Comparison of ENCODE assay signal across 1 cellular context in genomic region chr12:50764116-50764860, GRCh38.
TF ChIP-seq lines count a peak whose summit lies in the region.

No MANE protein-coding gene starts in this region.

TF ChIP-seq in HepG2, 621 proteins besides CTCF, POLR2A, EP300 and RAD21 (continued from another document and continues in another):
- TF ChIP-seq, protein P1, sequence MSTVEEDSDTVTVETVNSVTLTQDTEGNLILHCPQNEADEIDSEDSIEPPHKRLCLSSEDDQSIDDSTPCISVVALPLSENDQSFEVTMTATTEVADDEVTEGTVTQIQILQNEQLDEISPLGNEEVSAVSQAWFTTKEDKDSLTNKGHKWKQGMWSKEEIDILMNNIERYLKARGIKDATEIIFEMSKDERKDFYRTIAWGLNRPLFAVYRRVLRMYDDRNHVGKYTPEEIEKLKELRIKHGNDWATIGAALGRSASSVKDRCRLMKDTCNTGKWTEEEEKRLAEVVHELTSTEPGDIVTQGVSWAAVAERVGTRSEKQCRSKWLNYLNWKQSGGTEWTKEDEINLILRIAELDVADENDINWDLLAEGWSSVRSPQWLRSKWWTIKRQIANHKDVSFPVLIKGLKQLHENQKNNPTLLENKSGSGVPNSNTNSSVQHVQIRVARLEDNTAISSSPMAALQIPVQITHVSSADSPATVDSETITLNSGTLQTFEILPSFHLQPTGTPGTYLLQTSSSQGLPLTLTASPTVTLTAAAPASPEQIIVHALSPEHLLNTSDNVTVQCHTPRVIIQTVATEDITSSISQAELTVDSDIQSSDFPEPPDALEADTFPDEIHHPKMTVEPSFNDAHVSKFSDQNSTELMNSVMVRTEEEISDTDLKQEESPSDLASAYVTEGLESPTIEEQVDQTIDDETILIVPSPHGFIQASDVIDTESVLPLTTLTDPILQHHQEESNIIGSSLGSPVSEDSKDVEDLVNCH (CRISPR knock-in tag; IDR thresholded peaks at IDR 0.05) = no peak
- no peak for TF ChIP-seq IKZF1 (IDR thresholded peaks at IDR 0.05)
- TF ChIP-seq FOXM1 (CRISPR knock-in tag; IDR thresholded peaks at IDR 0.05) = no peak
- TF ChIP-seq JARID2 (CRISPR knock-in tag; IDR thresholded peaks at IDR 0.05; ENCODE audit: insufficient replicate concordance) = no peak
- TF ChIP-seq ZNF672 (CRISPR knock-in tag; IDR thresholded peaks at IDR 0.05) = no peak
- no peak for TF ChIP-seq FOXK2 (IDR thresholded peaks at IDR 0.05)
- TF ChIP-seq SP2 (CRISPR knock-in tag; IDR thresholded peaks at IDR 0.05) = no peak
- peak; percentile 11 for TF ChIP-seq POGK (CRISPR knock-in tag; conservative IDR thresholded peaks at IDR 0.05)
- no peak for TF ChIP-seq MAFG (CRISPR knock-in tag; IDR thresholded peaks at IDR 0.05)
- no peak for TF ChIP-seq ZBTB49 (CRISPR knock-in tag; IDR thresholded peaks at IDR 0.05; ENCODE audit: borderline replicate concordance)
- TF ChIP-seq ZNF776 (CRISPR knock-in tag; IDR thresholded peaks at IDR 0.05) = no peak; the same call in 1 of the 2 replicates
- no peak for TF ChIP-seq ZHX2 (IDR thresholded peaks at IDR 0.05; ENCODE audit: low read depth)
- TF ChIP-seq ZHX2 (CRISPR knock-in tag; IDR thresholded peaks at IDR 0.05; ENCODE audit: borderline replicate concordance) = no peak
- no peak for TF ChIP-seq KDM6A (CRISPR knock-in tag; IDR thresholded peaks at IDR 0.05; ENCODE audit: low read depth)
- TF ChIP-seq PHF5A (CRISPR knock-in tag; IDR thresholded peaks at IDR 0.05; ENCODE audit: low read depth, unreplicated experiment) = peak; percentile 6
- TF ChIP-seq ZNF614 (CRISPR knock-in tag; IDR thresholded peaks at IDR 0.05; ENCODE audit: borderline replicate concordance) = no peak
- no peak for TF ChIP-seq ZBTB39 (CRISPR knock-in tag; IDR thresholded peaks at IDR 0.05)
- no peak for TF ChIP-seq HDAC6 (IDR thresholded peaks at IDR 0.05; ENCODE audit: low read depth, low read length)
- TF ChIP-seq SALL1 (CRISPR knock-in tag; IDR thresholded peaks at IDR 0.05) = peak; percentile 24; the same call in 1 of the 2 replicates
- TF ChIP-seq ATF7 (IDR thresholded peaks at IDR 0.05) = no peak
- TF ChIP-seq ATF7 (CRISPR knock-in tag; IDR thresholded peaks at IDR 0.05) = 0 out of 2 replicates have a peak, but pooled peaks have one; percentile 9
- no peak for TF ChIP-seq ZNF354B (CRISPR knock-in tag; IDR thresholded peaks at IDR 0.05)
- no peak for TF ChIP-seq ZNF83 (CRISPR knock-in tag; IDR thresholded peaks at IDR 0.05; ENCODE audit: borderline replicate concordance)
- peak; percentile 46 for TF ChIP-seq ZFY (CRISPR knock-in tag; IDR thresholded peaks at IDR 0.05)
- peak; percentile 57; the same call in 1 of the 2 replicates for TF ChIP-seq ZGPAT (CRISPR knock-in tag; IDR thresholded peaks at IDR 0.05)
- TF ChIP-seq ZNF367 (CRISPR knock-in tag; IDR thresholded peaks at IDR 0.05; ENCODE audit: borderline replicate concordance) = no peak
- TF ChIP-seq DNMT3B (CRISPR knock-in tag; conservative IDR thresholded peaks at IDR 0.05) = no peak
- TF ChIP-seq NR2F6 (IDR thresholded peaks at IDR 0.05) = no peak
- TF ChIP-seq NR2F6 (CRISPR knock-in tag; IDR thresholded peaks at IDR 0.05) = no peak
- 0 out of 2 replicates have a peak, but pooled peaks have one; percentile 13 for TF ChIP-seq ZNF678 (CRISPR knock-in tag; IDR thresholded peaks at IDR 0.05)
- no peak for TF ChIP-seq TBX3 (IDR thresholded peaks at IDR 0.05; ENCODE audit: borderline replicate concordance)
- TF ChIP-seq ZNF496 (CRISPR knock-in tag; IDR thresholded peaks at IDR 0.05; ENCODE audit: insufficient replicate concordance) = no peak
- TF ChIP-seq GZF1 (CRISPR knock-in tag; IDR thresholded peaks at IDR 0.05) = no peak
- TF ChIP-seq ZNF543 (CRISPR knock-in tag; IDR thresholded peaks at IDR 0.05) = no peak
- TF ChIP-seq CSRNP1 (CRISPR knock-in tag; IDR thresholded peaks at IDR 0.05) = no peak
- TF ChIP-seq ZNF317 (CRISPR knock-in tag; IDR thresholded peaks at IDR 0.05) = no peak; the same call in 1 of the 2 replicates
- TF ChIP-seq KDM5B (CRISPR knock-in tag; IDR thresholded peaks at IDR 0.05; ENCODE audit: borderline replicate concordance) = no peak; the same call in 1 of the 2 replicates
- no peak for TF ChIP-seq ATRX (CRISPR knock-in tag; IDR thresholded peaks at IDR 0.05; ENCODE audit: borderline replicate concordance)
- no peak for TF ChIP-seq ASH2L (IDR thresholded peaks at IDR 0.05; ENCODE audit: insufficient read length, low read depth, low read length)
- TF ChIP-seq TRIM24 (CRISPR knock-in tag; IDR thresholded peaks at IDR 0.05) = no peak
- no peak for TF ChIP-seq ZNF276 (CRISPR knock-in tag; IDR thresholded peaks at IDR 0.05; ENCODE audit: low read depth)
- TF ChIP-seq, protein P2, sequence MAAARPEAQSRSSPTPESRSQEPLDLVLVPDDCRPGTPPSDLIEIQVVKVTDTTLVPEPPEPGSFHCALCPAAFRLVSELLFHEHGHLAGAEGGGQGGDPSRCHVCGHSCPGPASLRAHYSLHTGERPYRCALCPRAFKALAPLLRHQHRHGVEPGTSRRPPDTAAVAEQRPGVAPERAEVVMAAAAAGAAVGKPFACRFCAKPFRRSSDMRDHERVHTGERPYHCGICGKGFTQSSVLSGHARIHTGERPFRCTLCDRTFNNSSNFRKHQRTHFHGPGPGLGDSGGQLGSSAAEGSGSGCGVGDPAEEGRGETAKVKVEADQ (CRISPR knock-in tag; IDR thresholded peaks at IDR 0.05; ENCODE audit: borderline replicate concordance) = peak; percentile 31; the same call in 1 of the 2 replicates
- no peak for TF ChIP-seq MZF1 (CRISPR knock-in tag; IDR thresholded peaks at IDR 0.05; ENCODE audit: borderline replicate concordance)
- TF ChIP-seq ZSCAN22 (CRISPR knock-in tag; IDR thresholded peaks at IDR 0.05) = no peak
